In the genomic region with DNA sequence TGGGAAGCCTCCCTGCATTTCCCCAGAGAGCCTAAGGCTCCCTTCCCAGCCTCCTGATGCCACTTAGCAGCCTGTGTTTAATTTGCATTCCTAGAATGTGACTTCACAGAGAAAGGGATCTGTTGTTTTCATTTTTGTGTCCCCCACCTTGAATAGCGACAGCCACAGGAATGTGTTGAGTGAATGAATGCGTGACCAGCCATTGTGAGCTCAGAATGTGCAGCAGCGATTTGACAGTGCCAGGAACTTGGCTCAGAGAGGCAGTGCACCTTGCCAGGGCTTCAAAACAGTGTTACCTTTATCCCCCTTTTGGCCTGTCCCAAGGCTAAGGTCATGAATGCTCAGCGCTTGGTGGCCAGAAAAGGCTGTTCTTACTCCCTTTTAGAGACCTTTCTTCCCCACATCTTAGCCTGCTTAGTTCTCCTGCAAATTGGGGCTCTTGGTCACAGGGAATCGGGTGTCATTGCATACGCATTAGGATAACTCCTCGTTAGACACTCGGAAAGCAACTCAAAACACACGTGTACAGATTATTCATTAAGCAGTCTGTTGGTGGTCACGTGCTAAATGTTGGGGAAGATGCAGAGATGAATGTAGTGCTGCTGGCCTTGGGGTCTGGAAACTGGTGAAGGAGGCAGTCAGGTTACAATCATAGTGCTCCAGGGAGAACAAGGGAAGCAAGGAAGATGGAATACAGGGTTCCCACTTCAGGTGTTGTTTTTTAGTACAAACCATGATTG, we compare ENCODE assay signal across 16 cellular contexts. TPM values are rescaled to one million over a fixed set of nuclear protein-coding genes. Genes with fewer than 3 reads are reported as not detected.
DNase-seq lines count a peak whose midpoint lies in the region; ATAC-seq, FAIRE-seq and TF ChIP-seq lines count a peak whose summit lies in the region.
"Had no signal": no experiment of that assay in that cellular context is flagged by ENCODE, and none has a peak within 500 bp of the region (broad histone marks: within the 10 kb centered on the region; RNA-seq: fewer than 3 reads in every experiment).

No MANE protein-coding gene starts in this region.

- H2BK15ac ChIP-seq in neuronal stem cell (ENCODE audit: low read length): no peak overlapping the region

- H2AK5ac ChIP-seq in neuronal stem cell (ENCODE audit: low read depth, low read length): no peak overlapping the region

- no peak overlapping the region for H2AFZ ChIP-seq in neuronal stem cell (ENCODE audit: low read length)

- no peak overlapping the region for H3K27ac ChIP-seq in brain microvascular endothelial cell
- H3K27ac ChIP-seq in neuronal stem cell (replicated peaks; ENCODE audit: low read length): no peak overlapping the region
- H3K27ac ChIP-seq in lower lobe of right lung: no peak overlapping the region
- no peak overlapping the region for H3K27ac ChIP-seq in colonic mucosa
- H3K27ac ChIP-seq: esophagus muscularis mucosa had no signal

- H3K18ac ChIP-seq in neuronal stem cell (ENCODE audit: low read length): no peak overlapping the region

- no peak overlapping the region for H3K4ac ChIP-seq in neuronal stem cell (ENCODE audit: low read length)

- H3K27ac Mint-ChIP-seq in T-helper 2 cell treated with Interferon-gamma antibody and Interleukin-4, amounts not matched to agents 5 μg/mL and 100 μg/mL, for 36 hours: no peak overlapping the region
- H3K27ac Mint-ChIP-seq: activated T-helper 1 cell treated with anti-CD3 and anti-CD28 coated beads, Interleukin-12 subunit alpha, Interleukin-12 subunit beta, Interleukin-2, Interleukin-4 antibody, amounts not matched to agents 30 ng/mL and 10 ng/mL and 1 ng/mL, durations not matched to agents 14 hours and 24 hours and 36 hours had no signal

- H3K4me2 ChIP-seq in neuronal stem cell (ENCODE audit: insufficient read depth, low read length, poor library complexity, severe bottlenecking): no peak overlapping the region

- H2BK5ac ChIP-seq in neuronal stem cell (ENCODE audit: low read length): no peak overlapping the region

- H3K4me3 ChIP-seq in brain microvascular endothelial cell (ENCODE audit: low read depth, low read length) (no peak overlapping the region), neuronal stem cell (ENCODE audit: low read length in 2 of 2) (no peak overlapping the region), lower lobe of right lung (no peak overlapping the region), colonic mucosa (no peak overlapping the region)
- H3K4me3 ChIP-seq: esophagus muscularis mucosa had no signal

- H3K14ac ChIP-seq in neuronal stem cell (ENCODE audit: low read length): no peak overlapping the region

- WGBS in neuronal stem cell (ENCODE audit: extremely low coverage in 2 of 2, insufficient read length in 2 of 2, insufficient replicate concordance in 1 of 2), 2 donors: no CpG with 5 or more reads among the region's 10 CpGs

- H3K9ac ChIP-seq in neuronal stem cell (ENCODE audit: low read depth, low read length, poor library complexity) (no peak overlapping the region), colonic mucosa (ENCODE audit: low read depth in 2 of 2, low read length in 2 of 2) (no peak overlapping the region)

- in situ Hi-C loops in brain microvascular endothelial cell (cut with HindIII; ENCODE audit: low pct_ligation_motif_present, low sequenced_read_pairs): no loop called here

- no peaks in the 10 kb centered on the region for H3K36me3 Mint-ChIP-seq in T-helper 2 cell treated with Interferon-gamma antibody and Interleukin-4, amounts not matched to agents 5 μg/mL and 100 μg/mL, for 36 hours (ENCODE audit: low read depth)

- no peak overlapping the region for H2BK12ac ChIP-seq in neuronal stem cell (ENCODE audit: low read length)

- intact Hi-C loops in lower lobe of right lung (cut with DNase I) (no loop called here), colonic mucosa (cut with DNase I) (loop anchor here (2.0 to 5.0 kb wide), 3 partner anchors 241 to 419 kb away; no protein-coding TSS in a partner anchor)

- H3K27me3 ChIP-seq in brain microvascular endothelial cell (replicated peaks) (peaks cover 5% of the 10 kb centered on the region), neuronal stem cell (ENCODE audit: control insufficient read depth in 3 of 3, insufficient read depth in 3 of 3, low read depth in 1 of 3, low read length in 3 of 3) (peaks cover 0 to 3% (median 0%) of the 10 kb centered on the region in 3 experiments), lower lobe of right lung (ENCODE audit: low read depth) (peaks cover 14% of the 10 kb centered on the region), colonic mucosa (no peaks in the 10 kb centered on the region)

- no peak overlapping the region for H3K4me3 Mint-ChIP-seq in T-helper 2 cell treated with Interferon-gamma antibody and Interleukin-4, amounts not matched to agents 5 μg/mL and 100 μg/mL, for 36 hours
- H3K4me3 Mint-ChIP-seq: activated T-helper 1 cell treated with anti-CD3 and anti-CD28 coated beads, Interleukin-12 subunit alpha, Interleukin-12 subunit beta, Interleukin-2, Interleukin-4 antibody, amounts not matched to agents 30 ng/mL and 10 ng/mL and 1 ng/mL, durations not matched to agents 14 hours and 24 hours and 36 hours had no signal

- H3K36me3 ChIP-seq in brain microvascular endothelial cell (replicated peaks) (no peaks in the 10 kb centered on the region), neuronal stem cell (replicated peaks in 1 of 2; ENCODE audit: control insufficient read depth in 2 of 2, insufficient read depth in 2 of 2, low read length in 2 of 2) (no peaks in the 10 kb centered on the region), lower lobe of right lung (no peaks in the 10 kb centered on the region), colonic mucosa (no peaks in the 10 kb centered on the region)
- H3K36me3 ChIP-seq: esophagus muscularis mucosa had no signal

- no peaks in the 10 kb centered on the region for H3K9me3 Mint-ChIP-seq in T-helper 2 cell treated with Interferon-gamma antibody and Interleukin-4, amounts not matched to agents 5 μg/mL and 100 μg/mL, for 36 hours
- H3K9me3 Mint-ChIP-seq: activated T-helper 1 cell treated with anti-CD3 and anti-CD28 coated beads, Interleukin-12 subunit alpha, Interleukin-12 subunit beta, Interleukin-2, Interleukin-4 antibody, amounts not matched to agents 30 ng/mL and 10 ng/mL and 1 ng/mL, durations not matched to agents 14 hours and 24 hours and 36 hours had no signal

- peaks cover 0 to 4% of the 10 kb centered on the region in 2 donors for H3K9me3 ChIP-seq in neuronal stem cell (replicated peaks in 1 of 2; ENCODE audit: control insufficient read depth in 2 of 2, insufficient read depth in 1 of 2, low read depth in 1 of 2, low read length in 2 of 2)
- H3K9me3 ChIP-seq in lower lobe of right lung: no peaks in the 10 kb centered on the region
- no peaks in the 10 kb centered on the region for H3K9me3 ChIP-seq in colonic mucosa

- no peak overlapping the region for H4K8ac ChIP-seq in neuronal stem cell (ENCODE audit: low read depth, low read length)

- no peak overlapping the region for H2BK120ac ChIP-seq in neuronal stem cell (ENCODE audit: low read depth, low read length)

- H3K4me1 ChIP-seq in neuronal stem cell (ENCODE audit: control insufficient read depth in 2 of 2, insufficient read depth in 1 of 2, low read depth in 1 of 2, low read length in 2 of 2): peaks cover 0 to 24% of the 10 kb centered on the region in 2 donors
- H3K4me1 ChIP-seq in lower lobe of right lung: no peaks in the 10 kb centered on the region
- H3K4me1 ChIP-seq in colonic mucosa: no peaks in the 10 kb centered on the region

- no peak for ATAC-seq in lower lobe of right lung

- H3K23ac ChIP-seq in neuronal stem cell (ENCODE audit: low read depth, low read length, poor library complexity): no peak overlapping the region

- H4K91ac ChIP-seq in neuronal stem cell (ENCODE audit: low read depth, low read length, poor library complexity): no peak overlapping the region

- FAIRE-seq in D721Med (lab: Jason Lieb, UNC): no peak
- FAIRE-seq: HTR-8/SVneo had no signal

- peaks cover 5% of the 10 kb centered on the region for H3K27me3 Mint-ChIP-seq in T-helper 2 cell treated with Interferon-gamma antibody and Interleukin-4, amounts not matched to agents 5 μg/mL and 100 μg/mL, for 36 hours (ENCODE audit: low read depth)

- peaks cover 5% of the 10 kb centered on the region for H3K79me1 ChIP-seq in neuronal stem cell (ENCODE audit: low read depth, low read length)

- no peaks in the 10 kb centered on the region for H3K4me1 Mint-ChIP-seq in T-helper 2 cell treated with Interferon-gamma antibody and Interleukin-4, amounts not matched to agents 5 μg/mL and 100 μg/mL, for 36 hours (ENCODE audit: low read depth)

- DNase-seq in EL (peak; percentile 89), NCI-H1048 (lab: John Stamatoyannopoulos, UW) (peak; percentile 66), brain microvascular endothelial cell (peak; percentile 15), neuronal stem cell (ENCODE audit: low spot score) (peak; percentile 49), D721Med (ENCODE audit: insufficient read length, low spot score) (no peak), lower lobe of right lung (no peak), colonic mucosa (no peak)
- DNase-seq in T-helper 2 cell treated with Interferon-gamma antibody and Interleukin-4, amounts not matched to agents 5 μg/mL and 100 μg/mL, for 36 hours (ENCODE audit: low spot score): no peak
- DNase-seq: DMS 273 treated with DMSO at 0.1 percent for 48 hours; NCI-H2081 treated with DMSO at 0.1 percent for 48 hours; stimulated activated CD4-positive, alpha-beta T cell treated with anti-CD3 and anti-CD28 coated beads, Interleukin-12 subunit alpha, Interleukin-12 subunit beta, amount 100 ng/mL, for 4 hours; stimulated activated CD8-positive, alpha-beta memory T cell treated with anti-CD3 and anti-CD28 coated beads, Interleukin-4, amount 100 ng/mL, for 48 hours had no signal

- TF ChIP-seq CTCF in brain microvascular endothelial cell (IDR thresholded peaks at IDR 0.05; ENCODE audit: low read depth, low read length, missing control alignments) (no peak), D721Med (IDR thresholded peaks at IDR 0.05; ENCODE audit: insufficient read depth, missing control alignments) (no peak), lower lobe of right lung (IDR thresholded peaks at IDR 0.05) (no peak), colonic mucosa (IDR thresholded peaks at IDR 0.05) (no peak)

RNA-seq across cellular contexts. Expression of a gene that starts 9.8 kb away (rescaled TPM):
- polyA plus RNA-seq in neuronal stem cell (2013, experiment 1 of 2): 6.3 TPM
- 5.6 TPM for polyA plus RNA-seq in neuronal stem cell (2013, experiment 2 of 2)
- 1.2 TPM for total RNA-seq in lower lobe of right lung
- under 1 TPM; 0.37 to 0.49 TPM for total RNA-seq in colonic mucosa
- total RNA-seq: activated T-helper 1 cell treated with anti-CD3 and anti-CD28 coated beads, Interleukin-12 subunit alpha, Interleukin-12 subunit beta, Interleukin-2, Interleukin-4 antibody, amounts not matched to agents 30 ng/mL and 10 ng/mL and 1 ng/mL, durations not matched to agents 14 hours and 24 hours and 36 hours had no signal
- polyA plus RNA-seq: neural cell had no signal

Comparison
In these comparisons a context has a peak if more than half of its experiments do, and no peak if none do; other contexts are left out.
1. DNase-seq: peak in EL (single experiment), NCI-H1048 (single experiment), brain microvascular endothelial cell (single experiment) and neuronal stem cell (single experiment); none in D721Med (single experiment), T-helper 2 cell treated with Interferon-gamma antibody and Interleukin-4, amounts not matched to agents 5 μg/mL and 100 μg/mL, for 36 hours (single experiment), lower lobe of right lung (single experiment) and colonic mucosa (single experiment).